ENCODE assay signal across 9 cellular contexts in the genomic region with DNA sequence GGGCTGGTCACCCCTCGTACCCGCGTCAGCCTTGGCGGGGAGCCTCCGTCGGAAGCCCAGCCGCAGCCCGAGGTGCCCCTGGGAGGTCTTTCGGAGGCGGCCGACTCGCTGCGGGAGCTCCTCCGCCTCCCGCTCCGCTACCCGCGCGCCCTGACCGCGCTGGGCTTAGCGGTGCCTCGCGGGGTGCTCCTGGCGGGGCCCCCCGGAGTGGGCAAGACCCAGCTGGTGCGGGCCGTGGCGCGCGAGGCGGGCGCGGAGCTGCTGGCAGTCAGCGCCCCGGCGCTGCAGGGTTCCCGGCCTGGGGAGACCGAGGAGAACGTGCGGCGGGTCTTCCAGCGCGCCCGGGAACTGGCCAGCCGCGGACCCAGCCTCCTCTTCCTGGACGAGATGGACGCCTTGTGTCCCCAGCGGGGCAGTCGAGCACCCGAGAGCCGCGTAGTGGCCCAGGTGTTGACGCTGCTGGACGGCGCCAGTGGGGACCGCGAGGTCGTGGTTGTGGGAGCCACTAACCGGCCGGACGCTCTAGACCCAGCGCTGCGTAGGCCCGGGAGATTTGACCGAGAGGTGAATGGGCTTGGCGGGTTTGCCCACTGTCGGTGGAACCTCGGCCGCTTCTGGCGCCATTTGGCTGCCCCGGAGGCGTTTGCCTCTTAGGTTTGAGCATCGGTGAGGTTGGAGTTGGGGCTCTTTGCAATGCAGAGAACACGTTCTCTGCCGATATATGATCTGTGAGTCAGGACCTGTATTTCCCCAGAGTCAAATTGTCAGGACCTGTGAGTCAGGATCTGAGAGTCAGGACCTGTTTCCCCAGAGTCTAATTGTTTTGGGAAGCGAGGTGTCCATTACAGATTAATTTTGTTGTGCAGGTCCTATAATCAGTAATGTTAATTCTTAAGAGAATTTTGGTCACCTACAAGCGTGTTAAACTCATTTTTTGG. TPM values are rescaled to one million over a fixed set of nuclear protein-coding genes. Genes with fewer than 3 reads are reported as not detected.
DNase-seq lines count a peak whose midpoint lies in the region; ATAC-seq, FAIRE-seq and TF ChIP-seq lines count a peak whose summit lies in the region.
"Had no signal": no experiment of that assay in that cellular context is flagged by ENCODE, and none has a peak within 500 bp of the region (broad histone marks: within the 10 kb centered on the region; RNA-seq: fewer than 3 reads in every experiment).

No MANE protein-coding gene starts in this region.

- H3K4me2 ChIP-seq in endothelial cell of umbilical vein (ENCODE audit: insufficient read depth, low read length), result peak overlapping the region; percentile 85

- H3K27ac ChIP-seq in endothelial cell of umbilical vein (ENCODE audit: insufficient read depth, low read depth, low read length), result peak overlapping the region; percentile 22
- H3K27ac ChIP-seq in muscle layer of colon (ENCODE audit: low read depth, low read length), result peak overlapping the region; percentile 93
- peak overlapping the region; percentile 85 for H3K27ac ChIP-seq in temporal lobe (ENCODE audit: low read depth, low read length)

- H3K9me1 ChIP-seq in endothelial cell of umbilical vein (replicated peaks; ENCODE audit: control insufficient read depth, extremely low read depth, insufficient read depth, low read length), result no peaks in the 10 kb centered on the region

- peak; percentile 14 for DNase-seq in GM04504 (ENCODE audit: low read depth)
- peak; percentile 40 for DNase-seq in KBM-7
- DNase-seq in activated CD4-positive, alpha-beta T cell treated with anti-CD3 and anti-CD28 coated beads, Interleukin-2, amount 50 U/mL, for 48 hours, result peak; percentile 34 to 45
- peak; percentile 51 for DNase-seq in endothelial cell of umbilical vein (ENCODE audit: low read depth, low spot score)
- DNase-seq in NCI-H2196 treated with DMSO at 0.1 percent for 48 hours (lab: John Stamatoyannopoulos, UW; ENCODE audit: unreplicated experiment), result no peak

- dilution Hi-C loops in endothelial cell of umbilical vein (cut with MboI; ENCODE audit: extremely low pct_ligation_motif_present, low sequenced_read_pairs), result no loop called here

- peak overlapping the region; percentile 70 for H2AFZ ChIP-seq in endothelial cell of umbilical vein (ENCODE audit: low read depth, low read length)

- peaks cover 28% of the 10 kb centered on the region for H3K79me2 ChIP-seq in endothelial cell of umbilical vein (ENCODE audit: control insufficient read depth, insufficient read depth, low read length)

- FAIRE-seq in endothelial cell of umbilical vein (lab: Jason Lieb, UNC), result no peak
- FAIRE-seq: colon had no signal

- H3K4me1 ChIP-seq in endothelial cell of umbilical vein (ENCODE audit: control insufficient read depth, extremely low read depth, insufficient read depth, low read length), result peaks cover 10% of the 10 kb centered on the region
- H3K4me1 ChIP-seq in muscle layer of colon (ENCODE audit: insufficient read depth, low read length), result peaks cover 19% of the 10 kb centered on the region

- in situ Hi-C loops in KBM-7 (cut with MboI; ENCODE audit: low pct_unique_long_range_greater_than_20kb, low sequenced_read_pairs), result no loop called here

- BruUV-seq in endothelial cell of umbilical vein (replicated peaks; lab: Mats Ljungman, UMichigan), result no TSS peak

- POLR2A ChIA-PET in endothelial cell of umbilical vein (lab: Charles Lee), result interaction anchor here (1.7 kb wide), 1 partner anchor 11 kb away, joined by 6 read pairs; no protein-coding TSS in a partner anchor

- intact Hi-C loops in endothelial cell of umbilical vein (cut with micrococcal nuclease), result loop anchor here (1.0 to 2.0 kb wide), 5 partner anchors 24 to 203 kb away; partner anchors contain the start of genes BLOC1S6 and GATM

- H3K36me3 ChIP-seq in endothelial cell of umbilical vein (ENCODE audit: control insufficient read depth in 2 of 2, extremely low read depth in 1 of 2, insufficient read depth in 2 of 2, low read length in 2 of 2) (peaks cover 2 to 5% of the 10 kb centered on the region in 2 experiments), muscle layer of colon (ENCODE audit: insufficient read depth, low read length) (peaks cover 16% of the 10 kb centered on the region)

- ATAC-seq in GM21786 (IDR thresholded peaks at IDR 0.05; ENCODE audit: unreplicated experiment), result peak; percentile 24

- CTCF ChIA-PET in endothelial cell of umbilical vein (lab: Charles Lee), result interaction anchor here (0.8 to 6.9 kb wide), 21 partner anchors 12 to 285 kb away, joined by 3 to 93 read pairs (median 4); no protein-coding TSS in a partner anchor

- H4K20me1 ChIP-seq in endothelial cell of umbilical vein (replicated peaks; ENCODE audit: control insufficient read depth, extremely low read depth, insufficient read depth, low read length), result no peaks in the 10 kb centered on the region

- H3K9ac ChIP-seq in endothelial cell of umbilical vein (replicated peaks; ENCODE audit: extremely low read depth, insufficient read depth, low read length), result peak overlapping the region; percentile 64
- H3K9ac ChIP-seq in muscle layer of colon (ENCODE audit: low read length), result peak overlapping the region; percentile 95

- H3K27me3 ChIP-seq in endothelial cell of umbilical vein (ENCODE audit: control insufficient read depth in 2 of 2, insufficient read depth in 2 of 2, low read length in 2 of 2), result no peaks in the 10 kb centered on the region
- H3K27me3 ChIP-seq in muscle layer of colon (ENCODE audit: control insufficient read depth in 1 of 2, insufficient read depth in 2 of 2, low read length in 2 of 2), result no peaks in the 10 kb centered on the region

- no peak for TF ChIP-seq CTCF in endothelial cell of umbilical vein (IDR thresholded peaks at IDR 0.05; ENCODE audit: extremely low read depth in 1 of 2, insufficient read depth in 1 of 2, low read depth in 1 of 2, low read length in 2 of 2)

- no peak for TF ChIP-seq POLR2A in endothelial cell of umbilical vein (IDR thresholded peaks at IDR 0.05; ENCODE audit: low read depth, low read length)

- peak overlapping the region; percentile 30 to 85 (median 76) for H3K4me3 ChIP-seq in endothelial cell of umbilical vein (replicated peaks in 1 of 3; ENCODE audit: insufficient read depth in 1 of 3, low read depth in 1 of 3, low read length in 3 of 3)
- H3K4me3 ChIP-seq in muscle layer of colon (ENCODE audit: low read depth in 1 of 2, low read length in 2 of 2), result peak overlapping the region; percentile 89 to 99

- no peaks in the 10 kb centered on the region for H3K9me3 ChIP-seq in endothelial cell of umbilical vein (replicated peaks; ENCODE audit: control insufficient read depth, insufficient read depth, low read length)
- no peaks in the 10 kb centered on the region for H3K9me3 ChIP-seq in muscle layer of colon (ENCODE audit: low read length)

TF ChIP-seq in endothelial cell of umbilical vein, 7 proteins besides CTCF, POLR2A, EP300 and RAD21:
- TF ChIP-seq MAX (IDR thresholded peaks at IDR 0.05; ENCODE audit: insufficient read depth, insufficient read length), result no peak
- TF ChIP-seq MYC (IDR thresholded peaks at IDR 0.05; ENCODE audit: low read depth, low read length), result no peak
- TF ChIP-seq POLR2AphosphoS5 (IDR thresholded peaks at IDR 0.05; ENCODE audit: insufficient read depth, low read depth, low read length), result no peak
- TF ChIP-seq GATA2 (IDR thresholded peaks at IDR 0.05; ENCODE audit: insufficient read depth, insufficient read length, low read depth, low read length), result no peak
- TF ChIP-seq JUN (IDR thresholded peaks at IDR 0.05; ENCODE audit: borderline replicate concordance, insufficient read depth, insufficient read length, low read depth), result no peak
- peak; percentile 19 for TF ChIP-seq FOS (IDR thresholded peaks at IDR 0.05; ENCODE audit: borderline replicate concordance, insufficient read depth, low read length)
- no peak for TF ChIP-seq EZH2 (IDR thresholded peaks at IDR 0.05; ENCODE audit: borderline replicate concordance, low read depth, low read length, severe bottlenecking)

RNA-seq across cellular contexts. Expression of gene GATM, which starts 24.9 kb away (rescaled TPM):
- 0.48 and 0.60 TPM in 2 replicates for total RNA-seq in endothelial cell of umbilical vein
- polyA plus RNA-seq in endothelial cell of umbilical vein, result 0.16 and 0.21 TPM in 2 replicates
- polyA plus RNA-seq in endothelial cell of umbilical vein (2011; cell fraction: cytosol; rRNA removed), result 0.23 and 0.45 TPM in 2 replicates
- 0.34 and 0.43 TPM in 2 replicates for polyA plus RNA-seq in endothelial cell of umbilical vein (2011; cell fraction: nucleus; rRNA removed)
- 0.07 TPM in 1 of 2 replicates, not detected in the other for polyA plus RNA-seq in endothelial cell of umbilical vein (2012)
- 0.51 and 1.4 TPM in 2 replicates for polyA minus RNA-seq in endothelial cell of umbilical vein
- polyA minus RNA-seq in endothelial cell of umbilical vein (2011; cell fraction: cytosol; rRNA and poly(A)+ RNA removed), result not detected
- 0.38 and 0.91 TPM in 2 replicates for polyA minus RNA-seq in endothelial cell of umbilical vein (2011; cell fraction: nucleus; rRNA and poly(A)+ RNA removed)
- total RNA-seq in temporal lobe, result 120 TPM

Comparison
In these comparisons a context has a peak if more than half of its experiments do, and no peak if none do; other contexts are left out.
1. H3K27ac ChIP-seq: peak in every context shown above with its lines; median percentile 93 in muscle layer of colon; 85 in temporal lobe; 22 in endothelial cell of umbilical vein.
2. RNA of gene GATM, which starts 24.9 kb away (total RNA-seq): 120 TPM in temporal lobe (single experiment); 0.48 to 0.60 TPM in endothelial cell of umbilical vein; every median in the first group is over 10 times any median in the second.